In the genomic region with DNA sequence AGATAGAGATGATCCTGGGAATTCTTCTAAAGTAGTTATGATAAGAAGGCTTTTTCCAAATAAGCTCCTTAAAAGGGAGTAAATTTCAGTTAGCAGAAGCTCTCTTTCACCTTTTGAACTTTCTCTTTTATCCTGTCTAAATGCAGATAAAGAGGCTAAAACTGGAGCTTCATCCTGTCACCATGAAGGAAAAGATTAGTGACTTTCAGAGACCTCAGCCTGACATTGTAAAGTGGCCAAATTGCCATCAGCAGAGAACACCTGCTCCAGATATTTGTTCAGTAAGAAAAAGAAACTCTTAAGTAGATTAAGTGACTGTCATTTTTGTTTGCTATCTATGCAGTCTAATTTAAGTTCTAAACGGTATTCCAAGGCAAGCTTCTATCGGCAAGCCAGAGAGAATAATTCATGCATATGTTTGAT, we compare ENCODE assay signal across 24 cellular contexts. TPM values are rescaled to one million over a fixed set of nuclear protein-coding genes. Genes with fewer than 3 reads are reported as not detected.
DNase-seq lines count a peak whose midpoint lies in the region; ATAC-seq, FAIRE-seq and TF ChIP-seq lines count a peak whose summit lies in the region.
"Had no signal": no experiment of that assay in that cellular context is flagged by ENCODE, and none has a peak within 500 bp of the region (broad histone marks: within the 10 kb centered on the region; RNA-seq: fewer than 3 reads in every experiment).

No MANE protein-coding gene starts in this region.

- no peaks in the 10 kb centered on the region for H3K36me3 ChIP-seq in liver (ENCODE audit: control insufficient read depth in 4 of 4, insufficient read depth in 3 of 4, low read depth in 1 of 4, low read length in 3 of 4)
- H3K36me3 ChIP-seq in HepG2 (replicated peaks in 1 of 2; ENCODE audit: control insufficient read depth in 1 of 2, insufficient read depth in 2 of 2, low read length in 2 of 2) = no peaks in the 10 kb centered on the region
- H3K36me3 ChIP-seq: BE2C, left ventricle myocardium inferior, upper lobe of left lung had no signal

- H3K27ac ChIP-seq in liver (ENCODE audit: low read depth in 1 of 2, low read length in 2 of 2) = no peak overlapping the region
- no peak overlapping the region for H3K27ac ChIP-seq in HepG2 (ENCODE audit: extremely low read length, insufficient read depth, low read length)
- H3K27ac ChIP-seq: left ventricle myocardium inferior, skin epidermis, upper lobe of left lung had no signal

- H3K9ac ChIP-seq in liver (ENCODE audit: low read depth in 1 of 2, low read length in 2 of 2) (no peak overlapping the region), HepG2 (ENCODE audit: insufficient read depth, low read depth, low read length) (no peak overlapping the region)

- no peak overlapping the region for H3K4me2 ChIP-seq in HepG2 (ENCODE audit: low read depth, low read length)

- intact Hi-C loops in HepG2 (cut with micrococcal nuclease; ENCODE audit: unreplicated experiment) = no loop called here

- H3K27me3 ChIP-seq in liver (ENCODE audit: control insufficient read depth in 4 of 4, insufficient read depth in 4 of 4, low read length in 3 of 4) (no peaks in the 10 kb centered on the region), HepG2 (ENCODE audit: control insufficient read depth in 1 of 2, insufficient read depth in 2 of 2, low read length in 2 of 2) (no peaks in the 10 kb centered on the region)
- H3K27me3 ChIP-seq: BE2C, upper lobe of left lung had no signal

- H3K9me3 ChIP-seq in liver (ENCODE audit: control insufficient read depth in 4 of 4, low read length in 3 of 4) (no peaks in the 10 kb centered on the region), HepG2 (ENCODE audit: low read length) (no peaks in the 10 kb centered on the region)
- H3K9me3 ChIP-seq: BE2C, left ventricle myocardium inferior, mucosa of descending colon, upper lobe of left lung had no signal

- ATAC-seq in HepG2 (no peak), HG03460 (IDR thresholded peaks at IDR 0.05; ENCODE audit: unreplicated experiment) (no peak), HG02623 (IDR thresholded peaks at IDR 0.05; ENCODE audit: unreplicated experiment) (no peak), GM21515 (IDR thresholded peaks at IDR 0.05; ENCODE audit: unreplicated experiment) (no peak)
- ATAC-seq: activated T-cell treated with anti-CD3 and anti-CD28 coated beads, Interleukin-2, amount 50 U/mL, for 72 hours; effector memory CD8-positive, alpha-beta T cell; mucosa of descending colon had no signal

- no peak for TF ChIP-seq EP300 in HepG2 (IDR thresholded peaks at IDR 0.05; ENCODE audit: low read depth in 2 of 2, low read length in 2 of 2)
- no peak for TF ChIP-seq EP300 in HepG2 (CRISPR knock-in tag; IDR thresholded peaks at IDR 0.05; ENCODE audit: borderline replicate concordance)

- no TSS peak for BruUV-seq in HepG2 (replicated peaks; lab: Mats Ljungman, UMichigan)

- DNase-seq in HepG2 (ENCODE audit: low spot score) (no peak), NCI-H345 (lab: John Stamatoyannopoulos, UW) (peak; percentile 51), SK-N-DZ (ENCODE audit: low spot score) (peak; percentile 94), ureter (ENCODE audit: low spot score) (no peak)
- DNase-seq: activated CD4-positive, CD25-positive, alpha-beta regulatory T cell treated with anti-CD3 and anti-CD28 coated beads, Interleukin-2, amount 50 U/mL, for 72 hours; activated CD8-positive, alpha-beta memory T cell treated with anti-CD3 and anti-CD28 coated beads for 24 hours; activated T-cell treated with anti-CD3 and anti-CD28 coated beads, Interleukin-2, amount 50 U/mL, for 72 hours; BE2C; Calu3; effector memory CD8-positive, alpha-beta T cell; GOT3; left ventricle myocardium inferior; mucosa of descending colon; Right ventricle myocardium superior; stimulated activated CD4-positive, alpha-beta T cell treated with anti-CD3 and anti-CD28 coated beads, Interleukin-2, amount 100 ng/mL, for 48 hours; T-helper 2 cell; upper lobe of left lung had no signal

- WGBS in liver = 51% methylated on average over 2 of the region's 2 CpGs
- WGBS in HepG2 (ENCODE audit: low lambda C conversion rate) = 7% methylated on average over 2 of the region's 2 CpGs

- H3K4me3 ChIP-seq in liver (ENCODE audit: low read depth in 1 of 3, low read length in 3 of 3) (no peak overlapping the region), HepG2 (replicated peaks in 1 of 3; ENCODE audit: insufficient read depth in 1 of 3, low read depth in 2 of 3, low read length in 3 of 3) (no peak overlapping the region)
- H3K4me3 ChIP-seq: left ventricle myocardium inferior, mucosa of descending colon, skin epidermis, upper lobe of left lung had no signal

- H3K79me2 ChIP-seq in HepG2 (ENCODE audit: insufficient read depth, low read length) = no peaks in the 10 kb centered on the region

- no peak for TF ChIP-seq RAD21 in liver (IDR thresholded peaks at IDR 0.05)
- no peak for TF ChIP-seq RAD21 in HepG2 (CRISPR knock-in tag; IDR thresholded peaks at IDR 0.05)

- no peak for FAIRE-seq in HepG2 (lab: Jason Lieb, UNC)
- FAIRE-seq: A204.1, GM19239 had no signal

- H3K4me1 ChIP-seq in liver (ENCODE audit: control insufficient read depth in 4 of 4, insufficient read depth in 4 of 4, low read length in 3 of 4) (no peaks in the 10 kb centered on the region), HepG2 (ENCODE audit: insufficient read depth, low read length) (no peaks in the 10 kb centered on the region)
- H3K4me1 ChIP-seq: BE2C, upper lobe of left lung had no signal

- no peak for TF ChIP-seq CTCF in liver (IDR thresholded peaks at IDR 0.05; ENCODE audit: low read depth, low read length, missing input control)
- no peak for TF ChIP-seq CTCF in HepG2 (CRISPR knock-in tag; IDR thresholded peaks at IDR 0.05)

- H2AFZ ChIP-seq in HepG2 (ENCODE audit: low read length) = no peak overlapping the region

- POLR2A ChIA-PET in HepG2 (lab: Yijun Ruan, JAX) = no interaction called here

- no peaks in the 10 kb centered on the region for H4K20me1 ChIP-seq in HepG2 (ENCODE audit: insufficient read depth, low read length)

- in situ Hi-C loops in HepG2 (cut with HindIII; ENCODE audit: extremely low pct_ligation_motif_present, low pct_unique_long_range_greater_than_20kb) = no loop called here

- TF ChIP-seq POLR2A in HepG2 (IDR thresholded peaks at IDR 0.05; ENCODE audit: insufficient read depth in 1 of 2, low read depth in 2 of 2, low read length in 2 of 2) = no peak

- CTCF ChIA-PET in HepG2 (lab: Yijun Ruan, JAX; ENCODE audit: low intra/inter-chr PET ratio, low total read pairs) = no interaction called here

TF ChIP-seq in liver, 16 proteins besides CTCF, POLR2A, EP300 and RAD21 (continues in another document):
- TF ChIP-seq YY1 (IDR thresholded peaks at IDR 0.05) (no peak), RXRA (IDR thresholded peaks at IDR 0.05) (peak in 1 of 2 donors; percentile 8), TAF1 (conservative IDR thresholded peaks at IDR 0.05) (no peak)

TF ChIP-seq in HepG2, 621 proteins besides CTCF, POLR2A, EP300 and RAD21 (continues in another document):
- TF ChIP-seq ZNF451 (CRISPR knock-in tag; IDR thresholded peaks at IDR 0.05) (no peak), CCAR2 (optimal IDR thresholded peaks at IDR 0.05; ENCODE audit: low read depth, low read length) (no peak)
- TF ChIP-seq, protein P1, sequence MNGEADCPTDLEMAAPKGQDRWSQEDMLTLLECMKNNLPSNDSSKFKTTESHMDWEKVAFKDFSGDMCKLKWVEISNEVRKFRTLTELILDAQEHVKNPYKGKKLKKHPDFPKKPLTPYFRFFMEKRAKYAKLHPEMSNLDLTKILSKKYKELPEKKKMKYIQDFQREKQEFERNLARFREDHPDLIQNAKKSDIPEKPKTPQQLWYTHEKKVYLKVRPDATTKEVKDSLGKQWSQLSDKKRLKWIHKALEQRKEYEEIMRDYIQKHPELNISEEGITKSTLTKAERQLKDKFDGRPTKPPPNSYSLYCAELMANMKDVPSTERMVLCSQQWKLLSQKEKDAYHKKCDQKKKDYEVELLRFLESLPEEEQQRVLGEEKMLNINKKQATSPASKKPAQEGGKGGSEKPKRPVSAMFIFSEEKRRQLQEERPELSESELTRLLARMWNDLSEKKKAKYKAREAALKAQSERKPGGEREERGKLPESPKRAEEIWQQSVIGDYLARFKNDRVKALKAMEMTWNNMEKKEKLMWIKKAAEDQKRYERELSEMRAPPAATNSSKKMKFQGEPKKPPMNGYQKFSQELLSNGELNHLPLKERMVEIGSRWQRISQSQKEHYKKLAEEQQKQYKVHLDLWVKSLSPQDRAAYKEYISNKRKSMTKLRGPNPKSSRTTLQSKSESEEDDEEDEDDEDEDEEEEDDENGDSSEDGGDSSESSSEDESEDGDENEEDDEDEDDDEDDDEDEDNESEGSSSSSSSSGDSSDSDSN (CRISPR knock-in tag; IDR thresholded peaks at IDR 0.05) = no peak

RNA-seq across cellular contexts. Expression of a gene that starts 18.3 kb away (rescaled TPM):
- total RNA-seq in liver = under 1 TPM; 0.05 to 0.59 TPM
- under 1 TPM; 0.11 to 0.14 TPM for polyA plus RNA-seq in liver
- total RNA-seq in HepG2 (2016; rRNA removed; fragmentation: Illumina TruSeq; extraction: Trizol) = 0.14 and 0.27 TPM in 2 replicates
- total RNA-seq in HepG2 (2016; cell fraction: cytosol; rRNA removed; fragmentation: Illumina TruSeq; extraction: Trizol; ENCODE audit: low read depth) = not detected in 2 replicates
- total RNA-seq in HepG2 (2016; cell fraction: insoluble cytoplasmic fraction; rRNA removed; fragmentation: Illumina TruSeq; extraction: Trizol) = 0.03 and 0.17 TPM in 2 replicates
- total RNA-seq in HepG2 (2016; cell fraction: membrane; rRNA removed; fragmentation: Illumina TruSeq; extraction: Trizol) = 0.03 TPM in 1 of 2 replicates, not detected in the other
- total RNA-seq in HepG2 (2016; cell fraction: nucleus; rRNA removed; fragmentation: Illumina TruSeq; extraction: Trizol) = 0.34 and 0.65 TPM in 2 replicates
- 0.07 and 0.12 TPM in 2 replicates for polyA plus RNA-seq in HepG2 (2011; rRNA removed)
- polyA plus RNA-seq in HepG2 (2011; cell fraction: cytosol; rRNA removed) = 0.01 and 0.04 TPM in 2 replicates
- 0.08 and 0.10 TPM in 2 replicates for polyA plus RNA-seq in HepG2 (2011; cell fraction: nucleus; rRNA removed)
- polyA plus RNA-seq in HepG2 (2012) = 0.05 TPM in 1 of 2 replicates, not detected in the other
- polyA plus RNA-seq in HepG2 (2016; cell fraction: cytosol; fragmentation: Illumina TruSeq; extraction: Trizol; ENCODE audit: low read depth) = not detected in 2 replicates
- polyA plus RNA-seq in HepG2 (2016; cell fraction: insoluble cytoplasmic fraction; fragmentation: Illumina TruSeq; extraction: Trizol; ENCODE audit: low read depth) = not detected in 2 replicates
- not detected in 2 replicates for polyA plus RNA-seq in HepG2 (2016; cell fraction: membrane; fragmentation: Illumina TruSeq; extraction: Trizol; ENCODE audit: low read depth)
- 0.27 and 0.37 TPM in 2 replicates for polyA plus RNA-seq in HepG2 (2016; cell fraction: nucleus; fragmentation: Illumina TruSeq; extraction: Trizol; ENCODE audit: insufficient read depth, low read depth)
- 0.08 and 20.5 TPM in 2 replicates for polyA minus RNA-seq in HepG2 (2011; rRNA and poly(A)+ RNA removed; ENCODE audit: low replicate concordance)
- 0.10 TPM in 1 of 2 replicates, not detected in the other for polyA minus RNA-seq in HepG2 (2011; cell fraction: cytosol; rRNA and poly(A)+ RNA removed)
- polyA minus RNA-seq in HepG2 (2011; cell fraction: nucleus; rRNA and poly(A)+ RNA removed) = 0.64 and 1.2 TPM in 2 replicates
- polyA plus RNA-seq in SK-N-DZ (2014; cell fraction: cytosol; rRNA removed) = 0.88 and 2.4 TPM in 2 replicates
- polyA plus RNA-seq in SK-N-DZ (2014; cell fraction: nucleus; rRNA removed) = 4.6 and 5.2 TPM in 2 replicates
- 2.6 TPM for total RNA-seq in ureter
- total RNA-seq: left ventricle myocardium inferior, Right ventricle myocardium superior had no signal

Comparison
In these comparisons a context has a peak if more than half of its experiments do, and no peak if none do; other contexts are left out.
1. DNase-seq: peak in NCI-H345 (single experiment) and SK-N-DZ (single experiment); none in HepG2 (single experiment) and ureter (single experiment).